ENCODE assay signal across 8 cellular contexts in the genomic region with DNA sequence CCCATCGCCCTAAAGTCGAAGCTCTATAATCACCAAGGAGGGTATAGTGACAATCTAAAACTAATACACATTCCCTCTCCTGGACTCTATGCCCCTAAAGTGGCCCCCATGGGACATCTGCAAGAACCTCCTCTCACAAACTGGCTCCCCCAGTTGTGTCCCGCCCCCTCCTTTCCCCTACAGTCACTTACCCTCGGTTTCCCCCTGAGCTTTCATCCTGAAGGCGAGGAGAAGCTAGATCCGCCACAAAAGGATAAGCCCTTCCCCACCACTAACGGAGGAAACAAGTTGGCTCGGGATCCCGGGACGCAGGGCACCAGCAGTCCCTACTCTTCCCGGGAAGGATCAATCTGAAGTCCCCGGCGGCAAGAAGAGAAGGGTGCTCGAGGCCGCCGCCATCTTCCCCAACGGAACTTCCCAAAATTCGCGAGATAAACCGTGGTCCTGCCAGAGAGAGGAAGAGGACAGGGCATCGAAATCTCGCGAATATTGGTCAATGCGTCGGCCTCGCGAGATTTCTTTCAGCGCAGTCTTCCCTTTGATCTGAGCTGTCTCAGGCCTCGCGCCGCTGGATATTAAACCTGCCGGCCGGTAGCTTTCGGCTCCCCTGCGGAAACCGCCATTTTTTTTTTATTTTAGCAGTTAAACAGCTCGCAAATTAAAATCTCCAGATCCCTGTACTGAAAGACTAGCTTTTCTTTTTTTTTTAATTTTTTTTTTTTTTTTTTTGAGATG. TPM values are rescaled to one million over a fixed set of nuclear protein-coding genes. Genes with fewer than 3 reads are reported as not detected.
DNase-seq lines count a peak whose midpoint lies in the region; ATAC-seq and TF ChIP-seq lines count a peak whose summit lies in the region.

Gene MED1 (minus strand): TSS at position 417 of the 735 bp plus-strand sequence. CDS start 201 bp downstream, at position 216.

- ATAC-seq in GM19395 (IDR thresholded peaks at IDR 0.05; ENCODE audit: unreplicated experiment) (peak; percentile 85), HG03571 (IDR thresholded peaks at IDR 0.05; ENCODE audit: unreplicated experiment) (peak; percentile 88)

- TF ChIP-seq CTCF in C4-2B (conservative IDR thresholded peaks at IDR 0.05) (no peak), liver (IDR thresholded peaks at IDR 0.05; ENCODE audit: low read depth, low read length, missing input control) (no peak)

- no peaks in the 10 kb centered on the region for H3K27me3 ChIP-seq in liver (ENCODE audit: control insufficient read depth in 4 of 4, insufficient read depth in 4 of 4, low read length in 3 of 4)

- peak; percentile 29 to 35 for TF ChIP-seq RAD21 in liver (IDR thresholded peaks at IDR 0.05)

- peak; percentile 100 for DNase-seq in NCI-H82 (lab: John Stamatoyannopoulos, UW)
- DNase-seq in activated CD4-positive, alpha-beta T cell treated with anti-CD3 and anti-CD28 coated beads, Interleukin-2, amount 50 U/mL, for 48 hours: peak; percentile 90 to 92
- peak; percentile 99 for DNase-seq in dermis microvascular lymphatic vessel endothelial cell (ENCODE audit: low read depth in 2 of 2)
- DNase-seq in stimulated activated CD4-positive, alpha-beta T cell treated with anti-CD3 and anti-CD28 coated beads, Interleukin-4, amount 100 ng/mL, for 24 hours: peak; percentile 92

- H3K4me3 ChIP-seq in liver (ENCODE audit: low read depth in 1 of 3, low read length in 3 of 3): peak within 1 kb of the TSS; percentile 70 to 99 (median 91)

- peak within 1 kb of the TSS; percentile 90 to 96 for H3K9ac ChIP-seq in liver (ENCODE audit: low read depth in 1 of 2, low read length in 2 of 2)

- peaks cover 3 to 12% (median 6%) of the 10 kb centered on the region in 4 donors for H3K36me3 ChIP-seq in liver (ENCODE audit: control insufficient read depth in 4 of 4, insufficient read depth in 3 of 4, low read depth in 1 of 4, low read length in 3 of 4)

- no peaks in the 10 kb centered on the region for H3K9me3 ChIP-seq in liver (ENCODE audit: control insufficient read depth in 4 of 4, low read length in 3 of 4)

- WGBS in liver: under 1% methylated on average over 37 of the region's 37 CpGs

- H3K27ac ChIP-seq in C4-2B (peak within 1 kb of the TSS; percentile 85), liver (ENCODE audit: low read depth in 1 of 2, low read length in 2 of 2) (peak within 1 kb of the TSS; percentile 80 to 88)

- H3K4me1 ChIP-seq in liver (ENCODE audit: control insufficient read depth in 4 of 4, insufficient read depth in 4 of 4, low read length in 3 of 4): peaks cover 10 to 38% (median 34%) of the 10 kb centered on the region in 4 donors

TF ChIP-seq in liver, 16 proteins besides CTCF, POLR2A, EP300 and RAD21:
- TF ChIP-seq HNF4G (IDR thresholded peaks at IDR 0.05) (no peak), GABPA (IDR thresholded peaks at IDR 0.05 in 1 of 2, conservative IDR thresholded peaks at IDR 0.05 in 1 of 2) (peak in 1 of 2 donors; percentile 74), RXRA (IDR thresholded peaks at IDR 0.05) (peak; percentile 39 to 56), EGR1 (IDR thresholded peaks at IDR 0.05; ENCODE audit: low read depth in 2 of 2) (no peak), TAF1 (conservative IDR thresholded peaks at IDR 0.05) (peak; percentile 63), FOXA2 (IDR thresholded peaks at IDR 0.05) (no peak), HNF4A (conservative IDR thresholded peaks at IDR 0.05) (no peak), YY1 (IDR thresholded peaks at IDR 0.05) (peak; percentile 98), ATF3 (IDR thresholded peaks at IDR 0.05) (peak; percentile 35), SP1 (IDR thresholded peaks at IDR 0.05) (peak; percentile 21), JUND (IDR thresholded peaks at IDR 0.05) (no peak), NR2F2 (IDR thresholded peaks at IDR 0.05) (peak; percentile 19), FOXA1 (IDR thresholded peaks at IDR 0.05) (no peak)
- TF ChIP-seq, protein P1, sequence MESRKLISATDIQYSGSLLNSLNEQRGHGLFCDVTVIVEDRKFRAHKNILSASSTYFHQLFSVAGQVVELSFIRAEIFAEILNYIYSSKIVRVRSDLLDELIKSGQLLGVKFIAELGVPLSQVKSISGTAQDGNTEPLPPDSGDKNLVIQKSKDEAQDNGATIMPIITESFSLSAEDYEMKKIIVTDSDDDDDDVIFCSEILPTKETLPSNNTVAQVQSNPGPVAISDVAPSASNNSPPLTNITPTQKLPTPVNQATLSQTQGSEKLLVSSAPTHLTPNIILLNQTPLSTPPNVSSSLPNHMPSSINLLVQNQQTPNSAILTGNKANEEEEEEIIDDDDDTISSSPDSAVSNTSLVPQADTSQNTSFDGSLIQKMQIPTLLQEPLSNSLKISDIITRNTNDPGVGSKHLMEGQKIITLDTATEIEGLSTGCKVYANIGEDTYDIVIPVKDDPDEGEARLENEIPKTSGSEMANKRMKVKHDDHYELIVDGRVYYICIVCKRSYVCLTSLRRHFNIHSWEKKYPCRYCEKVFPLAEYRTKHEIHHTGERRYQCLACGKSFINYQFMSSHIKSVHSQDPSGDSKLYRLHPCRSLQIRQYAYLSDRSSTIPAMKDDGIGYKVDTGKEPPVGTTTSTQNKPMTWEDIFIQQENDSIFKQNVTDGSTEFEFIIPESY (IDR thresholded peaks at IDR 0.05): peak; percentile 100
- TF ChIP-seq, protein P2, sequence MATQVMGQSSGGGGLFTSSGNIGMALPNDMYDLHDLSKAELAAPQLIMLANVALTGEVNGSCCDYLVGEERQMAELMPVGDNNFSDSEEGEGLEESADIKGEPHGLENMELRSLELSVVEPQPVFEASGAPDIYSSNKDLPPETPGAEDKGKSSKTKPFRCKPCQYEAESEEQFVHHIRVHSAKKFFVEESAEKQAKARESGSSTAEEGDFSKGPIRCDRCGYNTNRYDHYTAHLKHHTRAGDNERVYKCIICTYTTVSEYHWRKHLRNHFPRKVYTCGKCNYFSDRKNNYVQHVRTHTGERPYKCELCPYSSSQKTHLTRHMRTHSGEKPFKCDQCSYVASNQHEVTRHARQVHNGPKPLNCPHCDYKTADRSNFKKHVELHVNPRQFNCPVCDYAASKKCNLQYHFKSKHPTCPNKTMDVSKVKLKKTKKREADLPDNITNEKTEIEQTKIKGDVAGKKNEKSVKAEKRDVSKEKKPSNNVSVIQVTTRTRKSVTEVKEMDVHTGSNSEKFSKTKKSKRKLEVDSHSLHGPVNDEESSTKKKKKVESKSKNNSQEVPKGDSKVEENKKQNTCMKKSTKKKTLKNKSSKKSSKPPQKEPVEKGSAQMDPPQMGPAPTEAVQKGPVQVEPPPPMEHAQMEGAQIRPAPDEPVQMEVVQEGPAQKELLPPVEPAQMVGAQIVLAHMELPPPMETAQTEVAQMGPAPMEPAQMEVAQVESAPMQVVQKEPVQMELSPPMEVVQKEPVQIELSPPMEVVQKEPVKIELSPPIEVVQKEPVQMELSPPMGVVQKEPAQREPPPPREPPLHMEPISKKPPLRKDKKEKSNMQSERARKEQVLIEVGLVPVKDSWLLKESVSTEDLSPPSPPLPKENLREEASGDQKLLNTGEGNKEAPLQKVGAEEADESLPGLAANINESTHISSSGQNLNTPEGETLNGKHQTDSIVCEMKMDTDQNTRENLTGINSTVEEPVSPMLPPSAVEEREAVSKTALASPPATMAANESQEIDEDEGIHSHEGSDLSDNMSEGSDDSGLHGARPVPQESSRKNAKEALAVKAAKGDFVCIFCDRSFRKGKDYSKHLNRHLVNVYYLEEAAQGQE (IDR thresholded peaks at IDR 0.05): no peak
- TF ChIP-seq, protein P3, sequence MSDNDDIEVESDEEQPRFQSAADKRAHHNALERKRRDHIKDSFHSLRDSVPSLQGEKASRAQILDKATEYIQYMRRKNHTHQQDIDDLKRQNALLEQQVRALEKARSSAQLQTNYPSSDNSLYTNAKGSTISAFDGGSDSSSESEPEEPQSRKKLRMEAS (IDR thresholded peaks at IDR 0.05): peak; percentile 52

RNA-seq across cellular contexts. Expression of gene MED1, which starts in this region (rescaled TPM):
- total RNA-seq in dermis microvascular lymphatic vessel endothelial cell: 17.2 and 20.0 TPM in 2 replicates
- 10 to 100 TPM; 12.0 to 19.3 TPM for total RNA-seq in liver
- polyA plus RNA-seq in liver: 1 to 10 TPM; 4.4 to 6.2 TPM

Comparison
In these comparisons a context has a peak if more than half of its experiments do, and no peak if none do; other contexts are left out.
1. Peak in every context shown above with its lines: DNase-seq, ATAC-seq, H3K4me3 ChIP-seq and H3K27ac ChIP-seq.